In the genomic region with DNA sequence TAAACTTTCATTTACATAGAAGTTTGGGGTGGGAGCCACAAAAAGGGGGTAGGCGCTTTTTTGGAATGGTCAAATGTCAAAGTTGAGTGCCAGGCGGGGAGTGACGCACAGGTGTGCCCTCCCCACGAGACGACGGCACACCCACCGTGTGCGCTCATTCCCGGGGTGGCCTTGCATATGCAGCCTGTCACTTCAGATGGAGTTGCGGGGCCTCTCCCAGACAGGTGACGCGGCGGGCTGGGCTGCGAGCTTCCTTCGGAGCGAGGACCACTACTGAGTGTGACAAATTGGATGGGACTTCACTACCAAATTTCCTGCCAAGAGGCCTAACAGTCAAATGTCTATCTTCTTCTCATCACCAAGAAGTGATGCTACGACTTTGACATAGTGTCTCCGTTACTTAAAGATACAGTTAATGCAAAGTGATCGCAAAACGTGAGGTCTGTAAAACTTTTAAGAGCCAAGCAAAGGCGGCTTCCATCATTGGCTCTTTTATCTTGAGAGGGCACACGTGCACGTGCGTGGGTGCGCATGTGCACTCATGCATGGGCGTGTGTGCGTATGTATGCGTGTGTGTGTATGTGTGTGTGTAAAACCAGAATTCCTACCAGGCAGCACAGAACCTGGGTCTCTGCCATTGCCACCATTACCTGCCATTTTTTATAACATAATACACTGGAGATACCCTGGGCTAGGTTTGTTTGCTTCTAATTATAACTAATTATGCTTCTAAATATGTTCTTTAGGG, we compare ENCODE assay signal across 12 cellular contexts. TPM values are rescaled to one million over a fixed set of nuclear protein-coding genes. Genes with fewer than 3 reads are reported as not detected.
DNase-seq lines count a peak whose midpoint lies in the region; ATAC-seq and TF ChIP-seq lines count a peak whose summit lies in the region.
"Had no signal": no experiment of that assay in that cellular context is flagged by ENCODE, and none has a peak within 500 bp of the region (broad histone marks: within the 10 kb centered on the region; RNA-seq: fewer than 3 reads in every experiment).

No MANE protein-coding gene starts in this region.

- ATAC-seq in body of pancreas (no peak), lower lobe of right lung (no peak)

- no peak for TF ChIP-seq POLR2A in body of pancreas (IDR thresholded peaks at IDR 0.05)

- H3K79me1 ChIP-seq in neuronal stem cell (ENCODE audit: low read depth, low read length) = no peaks in the 10 kb centered on the region

- TF ChIP-seq CTCF in right atrium auricular region (IDR thresholded peaks at IDR 0.05) (no peak), body of pancreas (IDR thresholded peaks at IDR 0.05) (no peak), lower lobe of right lung (IDR thresholded peaks at IDR 0.05) (no peak)

- H3K23ac ChIP-seq in neuronal stem cell (ENCODE audit: low read depth, low read length, poor library complexity) = no peak overlapping the region

- no peak overlapping the region for H3K14ac ChIP-seq in neuronal stem cell (ENCODE audit: low read length)

- H2AFZ ChIP-seq in neuronal stem cell (ENCODE audit: low read length) = no peak overlapping the region

- no peak overlapping the region for H2BK15ac ChIP-seq in neuronal stem cell (ENCODE audit: low read length)

- H3K4me2 ChIP-seq in neuronal stem cell (ENCODE audit: insufficient read depth, low read length, poor library complexity, severe bottlenecking) = no peak overlapping the region

- no peak overlapping the region for H4K91ac ChIP-seq in neuronal stem cell (ENCODE audit: low read depth, low read length, poor library complexity)

- no peaks in the 10 kb centered on the region for H3K36me3 ChIP-seq in right atrium auricular region
- H3K36me3 ChIP-seq in H7 (replicated peaks; ENCODE audit: control insufficient read depth, insufficient read depth, low read length) = no peaks in the 10 kb centered on the region; the same call in 1 of the 2 replicates
- no peaks in the 10 kb centered on the region for H3K36me3 ChIP-seq in neuronal stem cell (replicated peaks in 1 of 2; ENCODE audit: control insufficient read depth in 2 of 2, insufficient read depth in 2 of 2, low read length in 2 of 2)
- no peaks in the 10 kb centered on the region for H3K36me3 ChIP-seq in body of pancreas (replicated peaks in 1 of 2; ENCODE audit: insufficient read depth in 1 of 2, low read depth in 2 of 2)
- no peaks in the 10 kb centered on the region for H3K36me3 ChIP-seq in lower lobe of right lung

- no peaks in the 10 kb centered on the region for H3K9me3 ChIP-seq in right atrium auricular region
- no peaks in the 10 kb centered on the region for H3K9me3 ChIP-seq in neuronal stem cell (replicated peaks in 1 of 2; ENCODE audit: control insufficient read depth in 2 of 2, insufficient read depth in 1 of 2, low read depth in 1 of 2, low read length in 2 of 2)
- H3K9me3 ChIP-seq in body of pancreas = no peaks in the 10 kb centered on the region
- no peaks in the 10 kb centered on the region for H3K9me3 ChIP-seq in lower lobe of right lung

- H3K9ac ChIP-seq in neuronal stem cell (ENCODE audit: low read depth, low read length, poor library complexity) = no peak overlapping the region

- H3K27me3 ChIP-seq in right atrium auricular region (no peaks in the 10 kb centered on the region), H7 (ENCODE audit: control insufficient read depth, insufficient read depth, low read length) (no peaks in the 10 kb centered on the region), neuronal stem cell (ENCODE audit: control insufficient read depth in 3 of 3, insufficient read depth in 3 of 3, low read depth in 1 of 3, low read length in 3 of 3) (no peaks in the 10 kb centered on the region), body of pancreas (no peaks in the 10 kb centered on the region), lower lobe of right lung (ENCODE audit: low read depth) (no peaks in the 10 kb centered on the region)

- H2BK120ac ChIP-seq in neuronal stem cell (ENCODE audit: low read depth, low read length) = no peak overlapping the region

- DNase-seq in cardiac septum (ENCODE audit: low spot score) (peak; percentile 29), right atrium auricular region (ENCODE audit: low spot score) (no peak), H7 (peak; percentile 46), neuronal stem cell (ENCODE audit: low spot score) (no peak), activated gamma-delta T cell (lab: John Stamatoyannopoulos, UW) (no peak), body of pancreas (no peak), lower lobe of right lung (no peak)
- DNase-seq: CD4-positive, CD25-positive, alpha-beta regulatory T cell; DMS53; GF-D8; HCEC 1CT; IMR-90 had no signal

- no peak overlapping the region for H3K4me3 ChIP-seq in right atrium auricular region
- no peak overlapping the region for H3K4me3 ChIP-seq in H7 (ENCODE audit: insufficient read depth, low read depth, low read length)
- H3K4me3 ChIP-seq in neuronal stem cell (ENCODE audit: low read length in 2 of 2) = no peak overlapping the region
- no peak overlapping the region for H3K4me3 ChIP-seq in body of pancreas
- H3K4me3 ChIP-seq in lower lobe of right lung = no peak overlapping the region

- H2BK5ac ChIP-seq in neuronal stem cell (ENCODE audit: low read length) = no peak overlapping the region

- H2AK5ac ChIP-seq in neuronal stem cell (ENCODE audit: low read depth, low read length) = no peak overlapping the region

- peak overlapping the region; percentile 65 for H3K18ac ChIP-seq in neuronal stem cell (ENCODE audit: low read length)

- no peak overlapping the region for H2BK12ac ChIP-seq in neuronal stem cell (ENCODE audit: low read length)

- WGBS in neuronal stem cell (ENCODE audit: extremely low coverage in 2 of 2, insufficient read length in 2 of 2, insufficient replicate concordance in 1 of 2), 2 donors = no CpG with 5 or more reads among the region's 28 CpGs
- 84 to 87% methylated on average over 27 to 28 of the region's 28 CpGs for WGBS in body of pancreas, 2 donors

- H4K8ac ChIP-seq in neuronal stem cell (ENCODE audit: low read depth, low read length) = no peak overlapping the region

- H3K4me1 ChIP-seq in right atrium auricular region = no peaks in the 10 kb centered on the region
- peaks cover 0 to 2% of the 10 kb centered on the region in 2 donors for H3K4me1 ChIP-seq in neuronal stem cell (ENCODE audit: control insufficient read depth in 2 of 2, insufficient read depth in 1 of 2, low read depth in 1 of 2, low read length in 2 of 2)
- no peaks in the 10 kb centered on the region for H3K4me1 ChIP-seq in body of pancreas
- H3K4me1 ChIP-seq in lower lobe of right lung = no peaks in the 10 kb centered on the region

- no peak overlapping the region for H3K4ac ChIP-seq in neuronal stem cell (ENCODE audit: low read length)

- H3K27ac ChIP-seq in right atrium auricular region (no peak overlapping the region), neuronal stem cell (replicated peaks; ENCODE audit: low read length) (no peak overlapping the region), body of pancreas (no peak overlapping the region), lower lobe of right lung (no peak overlapping the region)

- intact Hi-C loops in cardiac septum (cut with DNase I) = no loop called here
- intact Hi-C loops in body of pancreas (cut with DNase I) = no loop called here
- intact Hi-C loops in lower lobe of right lung (cut with DNase I) = no loop called here

RNA-seq across cellular contexts. Expression of gene TSHZ3, which starts 43.1 kb away (rescaled TPM):
- 5.2 TPM for total RNA-seq in cardiac septum
- 1 to 10 TPM; 3.9 to 5.6 TPM for total RNA-seq in right atrium auricular region
- total RNA-seq in H7 (2014; rRNA removed; shearing (Covaris generic)) = 2.0 and 2.7 TPM in 2 replicates
- polyA plus RNA-seq in neuronal stem cell (2013, experiment 1 of 2) = 1.5 TPM
- polyA plus RNA-seq in neuronal stem cell (2013, experiment 2 of 2) = 1.6 TPM
- 1 to 10 TPM; 1.3 to 3.0 TPM for total RNA-seq in body of pancreas
- total RNA-seq in lower lobe of right lung = 5.7 TPM

Comparison
In these comparisons a context has a peak if more than half of its experiments do, and no peak if none do; other contexts are left out.
1. DNase-seq: peak in cardiac septum (single experiment) and H7 (single experiment); none in right atrium auricular region (single experiment), neuronal stem cell (single experiment), activated gamma-delta T cell (single experiment), body of pancreas (0 of 4) and lower lobe of right lung (single experiment).